ENCODE assay signal across 8 cellular contexts in the genomic region with DNA sequence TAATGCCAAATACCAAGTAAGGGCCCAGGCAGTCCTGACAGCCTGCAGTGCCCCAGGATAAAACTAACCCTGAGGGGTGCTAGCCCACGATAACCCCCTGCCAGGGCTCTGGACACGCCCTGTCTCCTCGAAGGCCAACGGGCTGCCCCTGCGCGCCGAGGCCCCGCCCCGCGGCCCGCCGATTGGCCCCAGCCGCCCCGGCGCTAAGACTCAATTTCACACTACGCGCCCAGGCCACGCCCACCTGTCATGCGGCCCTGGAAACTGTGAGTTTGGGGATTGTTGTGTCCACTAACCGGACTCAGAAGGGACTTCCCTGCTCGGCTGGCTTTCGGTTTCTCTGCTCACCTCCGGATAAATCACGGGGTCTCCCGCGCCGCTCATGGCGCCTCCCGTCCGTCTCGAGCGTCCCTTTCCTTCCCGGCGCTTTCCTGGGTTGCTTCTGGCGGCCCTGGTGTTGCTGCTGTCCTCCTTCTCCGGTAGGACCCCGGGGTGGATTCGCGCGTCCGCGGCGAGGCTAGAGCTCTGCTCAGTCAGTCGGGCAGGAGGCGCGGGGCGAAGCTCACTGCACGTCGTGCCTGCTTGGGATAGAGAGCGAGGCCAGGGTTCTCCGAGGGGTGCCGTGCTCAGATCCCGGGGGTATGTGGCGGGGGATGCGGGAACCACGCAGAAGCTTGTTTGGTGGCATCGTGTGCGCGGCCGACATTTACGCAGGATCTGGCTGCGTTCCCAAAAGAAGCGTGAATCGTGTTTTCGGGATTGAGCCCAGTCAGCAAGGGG. TPM values are rescaled to one million over a fixed set of nuclear protein-coding genes. Genes with fewer than 3 reads are reported as not detected.
DNase-seq lines count a peak whose midpoint lies in the region; ATAC-seq, FAIRE-seq and TF ChIP-seq lines count a peak whose summit lies in the region.

A gene (plus strand): TSS at position 282 of the 780 bp plus-strand sequence. CDS start 101 bp downstream, at position 383.

- H3K4me3 Mint-ChIP-seq in activated T-helper 2 cell treated with anti-CD3 and anti-CD28 coated beads, Interferon-gamma antibody, Interleukin-2, Interleukin-4, amounts not matched to agents 10 μg/mL and 5 μg/mL and 100 μg/mL, durations not matched to agents 14 hours and 24 hours and 36 hours (ENCODE audit: low read depth) = peak within 1 kb of the TSS; percentile 62

- peak; percentile 49 for DNase-seq in GM12892 (ENCODE audit: insufficient read length)
- no peak for DNase-seq in OCI-LY7 (ENCODE audit: low spot score)
- peak; percentile 72 for DNase-seq in activated T-helper 2 cell treated with anti-CD3 and anti-CD28 coated beads, Interferon-gamma antibody, Interleukin-2, Interleukin-4, amounts not matched to agents 10 μg/mL and 5 μg/mL and 100 μg/mL, durations not matched to agents 14 hours and 24 hours and 36 hours (ENCODE audit: low spot score)
- peak; percentile 18 for DNase-seq in fibroblast of the conjunctiva (ENCODE audit: low read depth)
- peak in 50 of 56 donors; percentile 14 to 85 (median 52) for DNase-seq in nucleus accumbens (lab: John Stamatoyannopoulos, UW)
- peak; percentile 80 for DNase-seq in stomach
- no peak for DNase-seq in SHP77 (lab: John Stamatoyannopoulos, UW)

- peaks cover 49% of the 10 kb centered on the region for H3K27me3 Mint-ChIP-seq in activated T-helper 2 cell treated with anti-CD3 and anti-CD28 coated beads, Interferon-gamma antibody, Interleukin-2, Interleukin-4, amounts not matched to agents 10 μg/mL and 5 μg/mL and 100 μg/mL, durations not matched to agents 14 hours and 24 hours and 36 hours (ENCODE audit: low read depth)

- no peaks in the 10 kb centered on the region for H3K9me2 ChIP-seq in OCI-LY7 (ENCODE audit: insufficient read depth, low read length)

- TF ChIP-seq POLR2A in GM12892 (IDR thresholded peaks at IDR 0.05; ENCODE audit: low read depth, low read length) = no peak
- TF ChIP-seq POLR2A in stomach (IDR thresholded peaks at IDR 0.05) = no peak

- peak; percentile 92 for ATAC-seq in HG02884 (IDR thresholded peaks at IDR 0.05; ENCODE audit: unreplicated experiment)

- peaks cover 0 to 10% (median 5%) of the 10 kb centered on the region in 3 donors for H3K27me3 ChIP-seq in stomach

- peak; percentile 84 for FAIRE-seq in GM12892 (lab: Jason Lieb, UNC)

- peaks cover 7% of the 10 kb centered on the region for H3K4me1 Mint-ChIP-seq in activated T-helper 2 cell treated with anti-CD3 and anti-CD28 coated beads, Interferon-gamma antibody, Interleukin-2, Interleukin-4, amounts not matched to agents 10 μg/mL and 5 μg/mL and 100 μg/mL, durations not matched to agents 14 hours and 24 hours and 36 hours (ENCODE audit: low read depth)

- TF ChIP-seq EP300 in stomach (IDR thresholded peaks at IDR 0.05) = no peak

- H3K9me3 ChIP-seq in OCI-LY7 (ENCODE audit: low read length) (no peaks in the 10 kb centered on the region), stomach (no peaks in the 10 kb centered on the region)

- H3K4me3 ChIP-seq in OCI-LY7 (ENCODE audit: low read depth, low read length, poor library complexity, severe bottlenecking) (peak within 1 kb of the TSS; percentile 37), stomach (peak within 1 kb of the TSS; percentile 60 to 80 (median 66))

- 4 to 13% (median 9%) methylated on average over 33 to 65 of the region's 65 CpGs for WGBS in stomach, 5 donors

- TF ChIP-seq CTCF in OCI-LY7 (conservative IDR thresholded peaks at IDR 0.05; ENCODE audit: low read length) (no peak), stomach (IDR thresholded peaks at IDR 0.05) (no peak)

- no peak within 1 kb of the TSS for H2AFZ ChIP-seq in OCI-LY7 (ENCODE audit: low read length)

- no peaks in the 10 kb centered on the region for H3K79me2 ChIP-seq in OCI-LY7 (ENCODE audit: insufficient read depth, low read depth, low read length)

- CTCF ChIA-PET in OCI-LY7 (lab: Charles Lee; ENCODE audit: unreplicated experiment) = no interaction called here

- H3K27ac Mint-ChIP-seq in activated T-helper 2 cell treated with anti-CD3 and anti-CD28 coated beads, Interferon-gamma antibody, Interleukin-2, Interleukin-4, amounts not matched to agents 10 μg/mL and 5 μg/mL and 100 μg/mL, durations not matched to agents 14 hours and 24 hours and 36 hours = no peak within 1 kb of the TSS

- H4K20me1 ChIP-seq in OCI-LY7 (ENCODE audit: insufficient read depth, low read length) = no peaks in the 10 kb centered on the region

- H3K9me3 Mint-ChIP-seq in activated T-helper 2 cell treated with anti-CD3 and anti-CD28 coated beads, Interferon-gamma antibody, Interleukin-2, Interleukin-4, amounts not matched to agents 10 μg/mL and 5 μg/mL and 100 μg/mL, durations not matched to agents 14 hours and 24 hours and 36 hours = no peaks in the 10 kb centered on the region

- POLR2A ChIA-PET in OCI-LY7 (lab: Charles Lee) = no interaction called here

- H3K4me1 ChIP-seq in OCI-LY7 (ENCODE audit: insufficient read depth, low read length, poor library complexity, severe bottlenecking) = no peaks in the 10 kb centered on the region
- peaks cover 4 to 21% (median 16%) of the 10 kb centered on the region in 4 donors for H3K4me1 ChIP-seq in stomach

- intact Hi-C loops in OCI-LY7 (cut with micrococcal nuclease; ENCODE audit: unreplicated experiment) (no loop called here), stomach (cut with DNase I; ENCODE audit: low total_unique reads) (no loop called here)
- intact Hi-C loops in activated T-helper 2 cell treated with anti-CD3 and anti-CD28 coated beads, Interferon-gamma antibody, Interleukin-2, Interleukin-4, amounts not matched to agents 10 μg/mL and 5 μg/mL and 100 μg/mL, durations not matched to agents 14 hours and 24 hours and 36 hours (cut with micrococcal nuclease) = no loop called here

- H3K36me3 ChIP-seq in OCI-LY7 (ENCODE audit: insufficient read depth, low read length) (no peaks in the 10 kb centered on the region), stomach (no peaks in the 10 kb centered on the region)

- no peaks in the 10 kb centered on the region for H3K36me3 Mint-ChIP-seq in activated T-helper 2 cell treated with anti-CD3 and anti-CD28 coated beads, Interferon-gamma antibody, Interleukin-2, Interleukin-4, amounts not matched to agents 10 μg/mL and 5 μg/mL and 100 μg/mL, durations not matched to agents 14 hours and 24 hours and 36 hours (ENCODE audit: low read depth)

- no peak within 1 kb of the TSS for H3K27ac ChIP-seq in OCI-LY7 (ENCODE audit: low read depth, low read length, poor library complexity, severe bottlenecking)
- no peak within 1 kb of the TSS for H3K27ac ChIP-seq in stomach

- H3K4me2 ChIP-seq in OCI-LY7 (ENCODE audit: low read length) = no peak within 1 kb of the TSS

- BruUV-seq in OCI-LY7 (replicated peaks; lab: Mats Ljungman, UMichigan) = no TSS peak

RNA-seq across cellular contexts. Expression of the gene that starts here (rescaled TPM):
- 1.1 TPM for polyA plus RNA-seq in GM12892 (2012; ENCODE audit: missing spikeins)
- not detected in 2 replicates for total RNA-seq in OCI-LY7 (2014; rRNA removed; shearing (Covaris generic))
- total RNA-seq in OCI-LY7 (2022) (not detected in 2 replicates), stomach (1 to 10 TPM in 1 of 5 donors, not detected in 4; 1.7 TPM)
- not detected in 2 replicates for total RNA-seq in activated T-helper 2 cell treated with anti-CD3 and anti-CD28 coated beads, Interferon-gamma antibody, Interleukin-2, Interleukin-4, amounts not matched to agents 10 μg/mL and 5 μg/mL and 100 μg/mL, durations not matched to agents 14 hours and 24 hours and 36 hours
- not detected for polyA plus RNA-seq in stomach

Comparison
In these comparisons a context has a peak if more than half of its experiments do, and no peak if none do; other contexts are left out.
1. Peak in DNase-seq in activated T-helper 2 cell treated with anti-CD3 and anti-CD28 coated beads, Interferon-gamma antibody, Interleukin-2, Interleukin-4, amounts not matched to agents 10 μg/mL and 5 μg/mL and 100 μg/mL, durations not matched to agents 14 hours and 24 hours and 36 hours; RNA of the gene not detected or under 1 TPM.
2. DNase-seq: peak in GM12892 (single experiment), fibroblast of the conjunctiva (single experiment), nucleus accumbens (50 of 56) and stomach (single experiment); none in OCI-LY7 (single experiment) and SHP77 (0 of 2).